Comparison of ENCODE assay signal across 1 cellular context in the genomic region with DNA sequence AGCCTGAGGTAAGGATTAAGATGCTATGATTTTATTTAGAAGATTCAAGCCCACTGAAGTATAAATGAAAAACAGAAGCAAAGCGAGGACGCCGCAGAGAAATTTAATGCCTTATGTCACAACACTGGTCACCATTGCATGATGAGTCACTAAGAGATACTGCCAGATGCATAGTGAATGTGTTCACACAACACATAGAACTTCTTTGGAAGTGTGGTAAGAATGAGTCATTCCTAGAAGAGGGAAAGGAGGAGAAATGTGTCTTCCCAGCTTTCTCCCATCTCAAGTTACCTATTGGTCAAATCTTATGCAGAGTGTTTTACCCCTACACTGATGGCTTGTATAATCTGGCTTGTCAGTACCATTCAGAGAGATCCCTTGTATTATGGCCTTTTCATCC.
A peak's percentile ranks its signal among the peaks of the same experiment; 100 is the strongest.
TF ChIP-seq lines count a peak whose summit lies in the region.

No MANE protein-coding gene starts in this region.

TF ChIP-seq in SK-N-SH, 30 proteins besides CTCF, POLR2A, EP300 and RAD21 (continued from another document):
- TF ChIP-seq ZBTB33 (IDR thresholded peaks at IDR 0.05; ENCODE audit: borderline replicate concordance, low read depth) (peak; percentile 80), USF2 (IDR thresholded peaks at IDR 0.05; ENCODE audit: borderline replicate concordance, low read depth, low read length) (no peak), RXRA (IDR thresholded peaks at IDR 0.05; ENCODE audit: borderline replicate concordance, low read depth) (peak; percentile 74), EZH2phosphoT487 (IDR thresholded peaks at IDR 0.05; ENCODE audit: borderline replicate concordance, low read depth) (no peak), NFIC (IDR thresholded peaks at IDR 0.05; ENCODE audit: borderline replicate concordance) (peak; percentile 66; the same call in 1 of the 2 replicates), PBX3 (IDR thresholded peaks at IDR 0.05) (peak; percentile 86), RCOR1 (IDR thresholded peaks at IDR 0.05; ENCODE audit: low read length) (no peak), POLR2AphosphoS5 (IDR thresholded peaks at IDR 0.05; ENCODE audit: low read depth, low read length) (peak; percentile 88; the same call in 1 of the 2 replicates), MXI1 (IDR thresholded peaks at IDR 0.05; ENCODE audit: low read depth, low read length) (no peak), JUND (IDR thresholded peaks at IDR 0.05) (peak; percentile 98), ELF1 (IDR thresholded peaks at IDR 0.05) (no peak), TEAD4 (IDR thresholded peaks at IDR 0.05; ENCODE audit: borderline replicate concordance, insufficient read depth) (peak; percentile 79), YY1 (IDR thresholded peaks at IDR 0.05; ENCODE audit: low read depth) (no peak), FOXJ3 (CRISPR knock-in tag; IDR thresholded peaks at IDR 0.05) (no peak), GABPA (IDR thresholded peaks at IDR 0.05; ENCODE audit: low read depth) (no peak)
- TF ChIP-seq, protein P1, sequence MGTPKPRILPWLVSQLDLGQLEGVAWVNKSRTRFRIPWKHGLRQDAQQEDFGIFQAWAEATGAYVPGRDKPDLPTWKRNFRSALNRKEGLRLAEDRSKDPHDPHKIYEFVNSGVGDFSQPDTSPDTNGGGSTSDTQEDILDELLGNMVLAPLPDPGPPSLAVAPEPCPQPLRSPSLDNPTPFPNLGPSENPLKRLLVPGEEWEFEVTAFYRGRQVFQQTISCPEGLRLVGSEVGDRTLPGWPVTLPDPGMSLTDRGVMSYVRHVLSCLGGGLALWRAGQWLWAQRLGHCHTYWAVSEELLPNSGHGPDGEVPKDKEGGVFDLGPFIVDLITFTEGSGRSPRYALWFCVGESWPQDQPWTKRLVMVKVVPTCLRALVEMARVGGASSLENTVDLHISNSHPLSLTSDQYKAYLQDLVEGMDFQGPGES (IDR thresholded peaks at IDR 0.05; ENCODE audit: low read depth, low read length): no peak
